In the genomic region with DNA sequence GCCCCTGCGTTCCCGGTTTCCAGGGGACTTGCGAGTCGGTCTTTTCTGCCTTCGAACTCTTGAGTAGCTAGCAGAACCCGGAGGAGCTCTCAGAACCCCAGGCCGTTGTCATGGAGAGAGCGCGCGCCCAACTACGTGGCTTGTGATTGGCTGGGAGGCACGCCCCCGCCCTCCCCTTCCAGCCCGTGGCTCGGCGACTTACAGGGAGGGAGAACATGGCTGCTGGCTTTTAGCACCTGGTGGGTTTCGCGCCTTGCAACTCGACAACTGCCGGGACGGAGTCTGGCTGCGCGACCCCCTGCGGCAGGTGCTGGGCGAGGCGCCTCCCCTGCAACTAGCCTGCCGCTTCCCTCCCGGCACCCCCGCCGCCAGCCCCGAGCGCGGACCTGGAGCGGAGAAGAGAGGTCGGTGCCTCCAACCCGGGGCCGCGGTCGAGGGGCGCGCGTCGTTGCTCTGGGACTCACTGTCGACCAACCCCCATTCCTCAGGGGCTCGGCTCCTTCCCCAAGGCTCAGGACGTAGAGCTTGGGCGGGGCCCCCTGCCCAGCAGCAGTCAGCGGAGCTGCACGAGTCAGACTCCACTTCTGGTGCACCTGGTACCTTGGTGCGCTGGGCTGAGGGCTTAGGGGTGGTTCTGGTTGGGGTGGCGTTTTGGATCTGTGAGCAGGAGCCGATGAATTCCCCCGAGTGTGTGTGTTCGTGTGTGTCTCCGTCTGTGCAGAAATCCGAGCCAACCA, we compare ENCODE assay signal across 1 cellular context.
A peak's percentile ranks its signal among the peaks of the same experiment; 100 is the strongest.
TF ChIP-seq lines count a peak whose summit lies in the region.

No MANE protein-coding gene starts in this region.

TF ChIP-seq in K562, 482 proteins besides CTCF, POLR2A, EP300 and RAD21 (continued from another document):
- TF ChIP-seq, protein P1, sequence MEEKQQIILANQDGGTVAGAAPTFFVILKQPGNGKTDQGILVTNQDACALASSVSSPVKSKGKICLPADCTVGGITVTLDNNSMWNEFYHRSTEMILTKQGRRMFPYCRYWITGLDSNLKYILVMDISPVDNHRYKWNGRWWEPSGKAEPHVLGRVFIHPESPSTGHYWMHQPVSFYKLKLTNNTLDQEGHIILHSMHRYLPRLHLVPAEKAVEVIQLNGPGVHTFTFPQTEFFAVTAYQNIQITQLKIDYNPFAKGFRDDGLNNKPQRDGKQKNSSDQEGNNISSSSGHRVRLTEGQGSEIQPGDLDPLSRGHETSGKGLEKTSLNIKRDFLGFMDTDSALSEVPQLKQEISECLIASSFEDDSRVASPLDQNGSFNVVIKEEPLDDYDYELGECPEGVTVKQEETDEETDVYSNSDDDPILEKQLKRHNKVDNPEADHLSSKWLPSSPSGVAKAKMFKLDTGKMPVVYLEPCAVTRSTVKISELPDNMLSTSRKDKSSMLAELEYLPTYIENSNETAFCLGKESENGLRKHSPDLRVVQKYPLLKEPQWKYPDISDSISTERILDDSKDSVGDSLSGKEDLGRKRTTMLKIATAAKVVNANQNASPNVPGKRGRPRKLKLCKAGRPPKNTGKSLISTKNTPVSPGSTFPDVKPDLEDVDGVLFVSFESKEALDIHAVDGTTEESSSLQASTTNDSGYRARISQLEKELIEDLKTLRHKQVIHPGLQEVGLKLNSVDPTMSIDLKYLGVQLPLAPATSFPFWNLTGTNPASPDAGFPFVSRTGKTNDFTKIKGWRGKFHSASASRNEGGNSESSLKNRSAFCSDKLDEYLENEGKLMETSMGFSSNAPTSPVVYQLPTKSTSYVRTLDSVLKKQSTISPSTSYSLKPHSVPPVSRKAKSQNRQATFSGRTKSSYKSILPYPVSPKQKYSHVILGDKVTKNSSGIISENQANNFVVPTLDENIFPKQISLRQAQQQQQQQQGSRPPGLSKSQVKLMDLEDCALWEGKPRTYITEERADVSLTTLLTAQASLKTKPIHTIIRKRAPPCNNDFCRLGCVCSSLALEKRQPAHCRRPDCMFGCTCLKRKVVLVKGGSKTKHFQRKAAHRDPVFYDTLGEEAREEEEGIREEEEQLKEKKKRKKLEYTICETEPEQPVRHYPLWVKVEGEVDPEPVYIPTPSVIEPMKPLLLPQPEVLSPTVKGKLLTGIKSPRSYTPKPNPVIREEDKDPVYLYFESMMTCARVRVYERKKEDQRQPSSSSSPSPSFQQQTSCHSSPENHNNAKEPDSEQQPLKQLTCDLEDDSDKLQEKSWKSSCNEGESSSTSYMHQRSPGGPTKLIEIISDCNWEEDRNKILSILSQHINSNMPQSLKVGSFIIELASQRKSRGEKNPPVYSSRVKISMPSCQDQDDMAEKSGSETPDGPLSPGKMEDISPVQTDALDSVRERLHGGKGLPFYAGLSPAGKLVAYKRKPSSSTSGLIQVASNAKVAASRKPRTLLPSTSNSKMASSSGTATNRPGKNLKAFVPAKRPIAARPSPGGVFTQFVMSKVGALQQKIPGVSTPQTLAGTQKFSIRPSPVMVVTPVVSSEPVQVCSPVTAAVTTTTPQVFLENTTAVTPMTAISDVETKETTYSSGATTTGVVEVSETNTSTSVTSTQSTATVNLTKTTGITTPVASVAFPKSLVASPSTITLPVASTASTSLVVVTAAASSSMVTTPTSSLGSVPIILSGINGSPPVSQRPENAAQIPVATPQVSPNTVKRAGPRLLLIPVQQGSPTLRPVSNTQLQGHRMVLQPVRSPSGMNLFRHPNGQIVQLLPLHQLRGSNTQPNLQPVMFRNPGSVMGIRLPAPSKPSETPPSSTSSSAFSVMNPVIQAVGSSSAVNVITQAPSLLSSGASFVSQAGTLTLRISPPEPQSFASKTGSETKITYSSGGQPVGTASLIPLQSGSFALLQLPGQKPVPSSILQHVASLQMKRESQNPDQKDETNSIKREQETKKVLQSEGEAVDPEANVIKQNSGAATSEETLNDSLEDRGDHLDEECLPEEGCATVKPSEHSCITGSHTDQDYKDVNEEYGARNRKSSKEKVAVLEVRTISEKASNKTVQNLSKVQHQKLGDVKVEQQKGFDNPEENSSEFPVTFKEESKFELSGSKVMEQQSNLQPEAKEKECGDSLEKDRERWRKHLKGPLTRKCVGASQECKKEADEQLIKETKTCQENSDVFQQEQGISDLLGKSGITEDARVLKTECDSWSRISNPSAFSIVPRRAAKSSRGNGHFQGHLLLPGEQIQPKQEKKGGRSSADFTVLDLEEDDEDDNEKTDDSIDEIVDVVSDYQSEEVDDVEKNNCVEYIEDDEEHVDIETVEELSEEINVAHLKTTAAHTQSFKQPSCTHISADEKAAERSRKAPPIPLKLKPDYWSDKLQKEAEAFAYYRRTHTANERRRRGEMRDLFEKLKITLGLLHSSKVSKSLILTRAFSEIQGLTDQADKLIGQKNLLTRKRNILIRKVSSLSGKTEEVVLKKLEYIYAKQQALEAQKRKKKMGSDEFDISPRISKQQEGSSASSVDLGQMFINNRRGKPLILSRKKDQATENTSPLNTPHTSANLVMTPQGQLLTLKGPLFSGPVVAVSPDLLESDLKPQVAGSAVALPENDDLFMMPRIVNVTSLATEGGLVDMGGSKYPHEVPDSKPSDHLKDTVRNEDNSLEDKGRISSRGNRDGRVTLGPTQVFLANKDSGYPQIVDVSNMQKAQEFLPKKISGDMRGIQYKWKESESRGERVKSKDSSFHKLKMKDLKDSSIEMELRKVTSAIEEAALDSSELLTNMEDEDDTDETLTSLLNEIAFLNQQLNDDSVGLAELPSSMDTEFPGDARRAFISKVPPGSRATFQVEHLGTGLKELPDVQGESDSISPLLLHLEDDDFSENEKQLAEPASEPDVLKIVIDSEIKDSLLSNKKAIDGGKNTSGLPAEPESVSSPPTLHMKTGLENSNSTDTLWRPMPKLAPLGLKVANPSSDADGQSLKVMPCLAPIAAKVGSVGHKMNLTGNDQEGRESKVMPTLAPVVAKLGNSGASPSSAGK (IDR thresholded peaks at IDR 0.05): peak; percentile 95
- TF ChIP-seq, protein P2, sequence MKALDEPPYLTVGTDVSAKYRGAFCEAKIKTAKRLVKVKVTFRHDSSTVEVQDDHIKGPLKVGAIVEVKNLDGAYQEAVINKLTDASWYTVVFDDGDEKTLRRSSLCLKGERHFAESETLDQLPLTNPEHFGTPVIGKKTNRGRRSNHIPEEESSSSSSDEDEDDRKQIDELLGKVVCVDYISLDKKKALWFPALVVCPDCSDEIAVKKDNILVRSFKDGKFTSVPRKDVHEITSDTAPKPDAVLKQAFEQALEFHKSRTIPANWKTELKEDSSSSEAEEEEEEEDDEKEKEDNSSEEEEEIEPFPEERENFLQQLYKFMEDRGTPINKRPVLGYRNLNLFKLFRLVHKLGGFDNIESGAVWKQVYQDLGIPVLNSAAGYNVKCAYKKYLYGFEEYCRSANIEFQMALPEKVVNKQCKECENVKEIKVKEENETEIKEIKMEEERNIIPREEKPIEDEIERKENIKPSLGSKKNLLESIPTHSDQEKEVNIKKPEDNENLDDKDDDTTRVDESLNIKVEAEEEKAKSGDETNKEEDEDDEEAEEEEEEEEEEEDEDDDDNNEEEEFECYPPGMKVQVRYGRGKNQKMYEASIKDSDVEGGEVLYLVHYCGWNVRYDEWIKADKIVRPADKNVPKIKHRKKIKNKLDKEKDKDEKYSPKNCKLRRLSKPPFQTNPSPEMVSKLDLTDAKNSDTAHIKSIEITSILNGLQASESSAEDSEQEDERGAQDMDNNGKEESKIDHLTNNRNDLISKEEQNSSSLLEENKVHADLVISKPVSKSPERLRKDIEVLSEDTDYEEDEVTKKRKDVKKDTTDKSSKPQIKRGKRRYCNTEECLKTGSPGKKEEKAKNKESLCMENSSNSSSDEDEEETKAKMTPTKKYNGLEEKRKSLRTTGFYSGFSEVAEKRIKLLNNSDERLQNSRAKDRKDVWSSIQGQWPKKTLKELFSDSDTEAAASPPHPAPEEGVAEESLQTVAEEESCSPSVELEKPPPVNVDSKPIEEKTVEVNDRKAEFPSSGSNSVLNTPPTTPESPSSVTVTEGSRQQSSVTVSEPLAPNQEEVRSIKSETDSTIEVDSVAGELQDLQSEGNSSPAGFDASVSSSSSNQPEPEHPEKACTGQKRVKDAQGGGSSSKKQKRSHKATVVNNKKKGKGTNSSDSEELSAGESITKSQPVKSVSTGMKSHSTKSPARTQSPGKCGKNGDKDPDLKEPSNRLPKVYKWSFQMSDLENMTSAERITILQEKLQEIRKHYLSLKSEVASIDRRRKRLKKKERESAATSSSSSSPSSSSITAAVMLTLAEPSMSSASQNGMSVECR (CRISPR knock-in tag; IDR thresholded peaks at IDR 0.05): no peak
